Comparison of ENCODE assay signal across 18 cellular contexts in the genomic region with DNA sequence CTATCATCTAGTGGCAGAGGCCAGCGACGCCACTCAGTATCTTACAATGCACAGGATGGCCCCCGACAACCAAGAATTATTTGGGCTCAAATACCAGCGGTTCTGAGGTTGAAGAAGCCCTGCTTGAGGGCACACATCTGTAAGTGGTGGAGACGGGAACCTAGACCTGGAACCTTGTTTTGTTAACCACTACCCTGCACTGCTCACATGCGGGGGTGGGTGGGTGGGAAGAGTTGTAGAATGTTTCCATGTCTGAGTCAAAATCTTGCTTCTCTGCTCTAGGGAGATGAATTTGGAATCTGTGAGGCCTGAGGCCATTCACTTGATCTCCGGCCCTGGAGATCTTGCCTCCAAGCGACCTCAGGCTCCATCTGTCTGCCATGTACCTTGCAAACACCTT. TPM values are rescaled to one million over a fixed set of nuclear protein-coding genes. Genes with fewer than 3 reads are reported as not detected.
DNase-seq lines count a peak whose midpoint lies in the region; ATAC-seq, FAIRE-seq and TF ChIP-seq lines count a peak whose summit lies in the region.
"Had no signal": no experiment of that assay in that cellular context is flagged by ENCODE, and none has a peak within 500 bp of the region (broad histone marks: within the 10 kb centered on the region; RNA-seq: fewer than 3 reads in every experiment).

No MANE protein-coding gene starts in this region.

- H3K9me3 ChIP-seq in heart right ventricle (no peaks in the 10 kb centered on the region), tibial artery (no peaks in the 10 kb centered on the region)
- H3K9me3 ChIP-seq: lower lobe of right lung, spleen had no signal

- H3K27ac ChIP-seq in heart right ventricle, result peak overlapping the region in 6 of 10 donors; percentile 29 to 76 (median 63)
- peak overlapping the region; percentile 47 to 57 for H3K27ac ChIP-seq in tibial artery
- H3K27ac ChIP-seq: lower lobe of right lung, VCaP had no signal

- no peaks in the 10 kb centered on the region for H3K27me3 Mint-ChIP-seq in activated T-helper 17 cell treated with anti-CD3 and anti-CD28 coated beads, Interleukin-2, amount 50 U/mL, for 72 hours
- no peaks in the 10 kb centered on the region for H3K27me3 Mint-ChIP-seq in memory B cell
- H3K27me3 Mint-ChIP-seq: naive thymus-derived CD8-positive, alpha-beta T cell had no signal

- H3K4me1 Mint-ChIP-seq in activated T-helper 17 cell treated with anti-CD3 and anti-CD28 coated beads, Interleukin-2, amount 50 U/mL, for 72 hours, result peaks cover 27% of the 10 kb centered on the region
- H3K4me1 Mint-ChIP-seq in memory B cell, result peaks cover 39% of the 10 kb centered on the region

- no peak for ATAC-seq in heart right ventricle
- no peak for ATAC-seq in left cardiac atrium
- peak; percentile 50 for ATAC-seq in activated T-helper 17 cell treated with anti-CD3 and anti-CD28 coated beads, Interleukin-2, amount 50 U/mL, for 72 hours (replicated peaks)
- ATAC-seq in memory B cell (ENCODE audit: low read depth), result no peak
- no peak for ATAC-seq in HG03108 (IDR thresholded peaks at IDR 0.05; ENCODE audit: unreplicated experiment)
- ATAC-seq: lower lobe of right lung; naive thymus-derived CD8-positive, alpha-beta T cell had no signal

- peaks cover 70% of the 10 kb centered on the region for H3K36me3 Mint-ChIP-seq in activated T-helper 17 cell treated with anti-CD3 and anti-CD28 coated beads, Interleukin-2, amount 50 U/mL, for 72 hours (ENCODE audit: low read depth)
- peaks cover 11% of the 10 kb centered on the region for H3K36me3 Mint-ChIP-seq in memory B cell

- TF ChIP-seq CTCF in heart right ventricle (IDR thresholded peaks at IDR 0.05), result no peak
- TF ChIP-seq CTCF in tibial artery (IDR thresholded peaks at IDR 0.05), result no peak

- DNase-seq in heart right ventricle (no peak), left cardiac atrium (no peak), memory B cell (ENCODE audit: low spot score in 2 of 2) (no peak), tibial artery (no peak), RCC 7860 (ENCODE audit: low spot score) (no peak), GM12891 (ENCODE audit: insufficient read length, low spot score) (no peak)
- DNase-seq: activated effector memory CD4-positive, alpha-beta T cell treated with anti-CD3 and anti-CD28 coated beads, Interleukin-2, amount 50 U/mL, for 16 hours; lower lobe of right lung; naive thymus-derived CD8-positive, alpha-beta T cell; NCI-H1436; NCI-H2227 treated with DMSO at 0.1 percent for 48 hours; SHP77 treated with DMSO at 0.1 percent for 48 hours; spleen; T-helper 1 cell had no signal

- H3K4me3 Mint-ChIP-seq in activated T-helper 17 cell treated with anti-CD3 and anti-CD28 coated beads, Interleukin-2, amount 50 U/mL, for 72 hours, result peak overlapping the region; percentile 32
- no peak overlapping the region for H3K4me3 Mint-ChIP-seq in memory B cell
- H3K4me3 Mint-ChIP-seq: naive thymus-derived CD8-positive, alpha-beta T cell had no signal

- no peak for TF ChIP-seq POLR2A in GM12891 (IDR thresholded peaks at IDR 0.05; ENCODE audit: low read depth, low read length)

- H3K36me3 ChIP-seq in heart right ventricle (peaks cover 0 to 8% (median 0%) of the 10 kb centered on the region in 9 donors), tibial artery (no peaks in the 10 kb centered on the region)
- H3K36me3 ChIP-seq: lower lobe of right lung had no signal

- H3K27me3 ChIP-seq in heart right ventricle, result no peaks in the 10 kb centered on the region
- no peaks in the 10 kb centered on the region for H3K27me3 ChIP-seq in tibial artery
- H3K27me3 ChIP-seq: spleen had no signal

- FAIRE-seq in RCC 7860 (lab: Jason Lieb, UNC), result no peak
- FAIRE-seq in GM12891 (lab: Jason Lieb, UNC), result no peak
- FAIRE-seq: colon had no signal

- 86 to 97% methylated on average over 8 of the region's 8 CpGs for WGBS in heart right ventricle, 2 donors

- no peaks in the 10 kb centered on the region for H3K9me3 Mint-ChIP-seq in activated T-helper 17 cell treated with anti-CD3 and anti-CD28 coated beads, Interleukin-2, amount 50 U/mL, for 72 hours
- no peaks in the 10 kb centered on the region for H3K9me3 Mint-ChIP-seq in memory B cell
- H3K9me3 Mint-ChIP-seq: naive thymus-derived CD8-positive, alpha-beta T cell had no signal

- intact Hi-C loops in heart right ventricle (cut with DNase I), result loop anchor here in 1 of 10 donors (10.0 kb wide), 1 partner anchor 109 kb away; a partner anchor contains a TSS
- intact Hi-C loops in left cardiac atrium (cut with DNase I), result no loop called here
- intact Hi-C loops in tibial artery (cut with DNase I; ENCODE audit: low total_unique reads), result no loop called here

- peaks cover under 1 to 64% (median 52%) of the 10 kb centered on the region in 9 donors for H3K4me1 ChIP-seq in heart right ventricle
- H3K4me1 ChIP-seq in tibial artery, result peaks cover 5 to 83% (median 43%) of the 10 kb centered on the region in 4 donors

- H3K27ac Mint-ChIP-seq in activated T-helper 17 cell treated with anti-CD3 and anti-CD28 coated beads, Interleukin-2, amount 50 U/mL, for 72 hours, result peak overlapping the region; percentile 55
- peak overlapping the region; percentile 78 for H3K27ac Mint-ChIP-seq in memory B cell

- no peak overlapping the region for H3K4me3 ChIP-seq in heart right ventricle
- H3K4me3 ChIP-seq in tibial artery, result no peak overlapping the region
- H3K4me3 ChIP-seq: lower lobe of right lung, spleen had no signal

TF ChIP-seq in GM12891, 5 proteins besides CTCF, POLR2A, EP300 and RAD21:
- no peak for TF ChIP-seq SPI1 (IDR thresholded peaks at IDR 0.05; ENCODE audit: low read depth, low read length)
- TF ChIP-seq TAF1 (IDR thresholded peaks at IDR 0.05; ENCODE audit: low read depth, low read length), result no peak
- TF ChIP-seq PAX5 (IDR thresholded peaks at IDR 0.05; ENCODE audit: insufficient read depth, low read length, severe bottlenecking), result no peak
- no peak for TF ChIP-seq POLR2AphosphoS5 (IDR thresholded peaks at IDR 0.05; ENCODE audit: low read depth, low read length)
- TF ChIP-seq POU2F2 (IDR thresholded peaks at IDR 0.05; ENCODE audit: low read depth, low read length), result no peak

RNA-seq across cellular contexts. Expression of a gene that starts 44.1 kb away (rescaled TPM):
- 10 to 100 TPM; 15.1 to 32.8 (median 22.0) TPM for total RNA-seq in heart right ventricle
- polyA plus RNA-seq in heart right ventricle, result 10 to 100 TPM in 1 of 2 donors, 1 to 10 TPM in 1; 6.1 to 14.9 TPM
- 10 to 100 TPM; 16.2 to 20.9 TPM for total RNA-seq in left cardiac atrium
- total RNA-seq in activated T-helper 17 cell treated with anti-CD3 and anti-CD28 coated beads, Interleukin-2, amount 50 U/mL, for 72 hours, result 10 to 100 TPM; 78.0 to 84.0 TPM
- polyA plus RNA-seq in GM12891 (2012; ENCODE audit: low read depth, missing spikeins), result 18.8 TPM
